Comparison of ENCODE assay signal across 1 cellular context in genomic region chr22:40606306-40606705, GRCh38.
TF ChIP-seq lines count a peak whose summit lies in the region.

No MANE protein-coding gene starts in this region.

TF ChIP-seq in SK-N-SH, 30 proteins besides CTCF, POLR2A, EP300 and RAD21 (continued from another document):
- TF ChIP-seq, protein P1, sequence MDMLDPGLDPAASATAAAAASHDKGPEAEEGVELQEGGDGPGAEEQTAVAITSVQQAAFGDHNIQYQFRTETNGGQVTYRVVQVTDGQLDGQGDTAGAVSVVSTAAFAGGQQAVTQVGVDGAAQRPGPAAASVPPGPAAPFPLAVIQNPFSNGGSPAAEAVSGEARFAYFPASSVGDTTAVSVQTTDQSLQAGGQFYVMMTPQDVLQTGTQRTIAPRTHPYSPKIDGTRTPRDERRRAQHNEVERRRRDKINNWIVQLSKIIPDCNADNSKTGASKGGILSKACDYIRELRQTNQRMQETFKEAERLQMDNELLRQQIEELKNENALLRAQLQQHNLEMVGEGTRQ (IDR thresholded peaks at IDR 0.05; ENCODE audit: borderline replicate concordance, low read depth, low read length): no peak
- TF ChIP-seq RFX5 (IDR thresholded peaks at IDR 0.05; ENCODE audit: low read length): no peak
- no peak for TF ChIP-seq FOXM1 (IDR thresholded peaks at IDR 0.05; ENCODE audit: low read depth)
